Comparison of ENCODE assay signal across 27 cellular contexts in the genomic region with DNA sequence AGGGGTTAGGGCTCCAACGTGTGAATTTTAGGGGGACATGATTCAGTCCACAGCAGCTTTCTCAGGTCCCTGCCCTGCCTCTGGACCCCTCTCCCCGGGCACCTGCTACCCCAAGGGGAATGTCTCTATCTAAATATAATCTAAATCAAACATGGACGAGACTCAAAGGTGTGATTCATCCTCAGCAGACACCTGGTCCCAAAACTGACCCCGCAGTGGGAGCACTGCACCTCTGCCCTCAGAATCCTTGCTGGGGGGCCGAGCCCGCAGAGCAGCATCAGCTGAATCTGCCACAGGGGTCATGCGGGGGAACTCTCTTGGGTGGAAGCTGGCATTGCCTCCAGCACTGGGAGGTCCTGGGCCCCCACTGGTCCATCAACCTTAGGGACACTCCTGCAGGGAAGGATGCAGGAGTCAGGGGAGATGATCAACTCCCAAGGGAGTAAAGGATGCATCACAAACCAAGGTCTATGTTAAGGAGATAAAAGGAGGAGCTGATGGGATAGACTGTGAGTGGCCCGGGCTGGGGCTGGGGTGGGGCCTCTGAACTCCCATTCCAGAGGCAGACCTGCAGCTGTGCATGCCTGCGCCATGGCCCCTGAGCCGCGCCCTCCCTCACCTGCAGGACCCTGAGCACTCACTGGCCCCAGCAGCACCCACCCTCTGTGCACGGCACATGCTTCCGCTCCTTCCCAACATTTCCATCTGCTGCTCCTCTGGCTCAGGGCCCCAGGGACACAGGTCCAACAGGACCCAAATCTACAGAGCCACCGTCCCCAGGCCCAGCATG. TPM values are rescaled to one million over a fixed set of nuclear protein-coding genes. Genes with fewer than 3 reads are reported as not detected.
"Had no signal": no experiment of that assay in that cellular context is flagged by ENCODE, and none has a peak within 500 bp of the region (broad histone marks: within the 10 kb centered on the region; RNA-seq: fewer than 3 reads in every experiment).

No MANE protein-coding gene starts in this region.

- FAIRE-seq: bronchial epithelial cell, frontal cortex, islet of Langerhans, small intestine had no signal

- H3K9me3 ChIP-seq: thoracic aorta, uterus had no signal

- DNase-seq: activated CD4-positive, alpha-beta memory T cell treated with anti-CD3 and anti-CD28 coated beads, Interleukin-2, amount 10 ng/mL, durations not matched to agents 7 days and 5 days; activated CD4-positive, alpha-beta T cell treated with anti-CD3 and anti-CD28 coated beads for 1 hour; activated CD4-positive, alpha-beta T cell treated with anti-CD3 and anti-CD28 coated beads, Interleukin-2, amount 10 ng/mL, durations not matched to agents 7 days and 5 days; activated gamma-delta T cell treated with Interleukin-2 at 50 U/mL for 16 hours; activated naive CD4-positive, alpha-beta T cell treated with anti-CD3 and anti-CD28 coated beads, Interleukin-2, amount 50 U/mL, for 16 hours; activated T-cell treated with anti-CD3 and anti-CD28 coated beads, Interleukin-2, amount 50 U/mL, for 4 hours; dorsolateral prefrontal cortex; effector memory CD4-positive, alpha-beta T cell; naive thymus-derived CD8-positive, alpha-beta T cell; sigmoid colon; stimulated activated CD4-positive, alpha-beta T cell treated with anti-CD3 and anti-CD28 coated beads, Interleukin-4, amount 100 ng/mL, for 24 hours; T-helper 2 cell; uterus had no signal

- H3K27me3 ChIP-seq: dorsolateral prefrontal cortex, uterus had no signal

- H3K4me1 ChIP-seq: sigmoid colon, uterus had no signal

- H3K27ac ChIP-seq: coronary artery, dorsolateral prefrontal cortex, sigmoid colon, thoracic aorta, uterus had no signal

- H3K4me3 ChIP-seq: coronary artery, dorsolateral prefrontal cortex, sigmoid colon, thoracic aorta, uterus had no signal

- H3K9me3 Mint-ChIP-seq: activated CD4-positive, alpha-beta memory T cell treated with anti-CD3 and anti-CD28 coated beads, Interleukin-2, amount 10 ng/mL, durations not matched to agents 7 days and 5 days; activated CD4-positive, alpha-beta T cell treated with anti-CD3 and anti-CD28 coated beads, Interleukin-2, amount 10 ng/mL, durations not matched to agents 7 days and 5 days; activated T-cell treated with anti-CD3 and anti-CD28 coated beads, Interleukin-2, amount 50 U/mL, for 4 hours; activated T-helper 17 cell treated with anti-CD3 and anti-CD28 coated beads, Interleukin-2, amount 50 U/mL, for 72 hours; neural crest cell; stimulated activated effector memory CD8-positive, alpha-beta T cell treated with anti-CD3 and anti-CD28 coated beads, Interleukin-12 subunit alpha, Interleukin-12 subunit beta, amount 100 ng/mL, for 72 hours; stimulated activated naive CD8-positive, alpha-beta T cell treated with anti-CD3 and anti-CD28 coated beads, Interleukin-15, Interleukin-2, amounts not matched to agents 100 ng/mL and 50 ng/mL, for 24 hours; type B pancreatic cell had no signal

- H3K36me3 Mint-ChIP-seq: memory B cell; naive thymus-derived CD8-positive, alpha-beta T cell; stimulated activated effector memory CD8-positive, alpha-beta T cell treated with anti-CD3 and anti-CD28 coated beads, Interleukin-12 subunit alpha, Interleukin-12 subunit beta, amount 100 ng/mL, for 72 hours; type B pancreatic cell; WTC11 had no signal

- ATAC-seq: activated T-cell treated with anti-CD3 and anti-CD28 coated beads, Interleukin-2, amount 50 U/mL, for 4 hours; activated T-helper 17 cell treated with anti-CD3 and anti-CD28 coated beads, Interleukin-2, amount 50 U/mL, for 72 hours; naive thymus-derived CD8-positive, alpha-beta T cell; stimulated activated effector memory CD8-positive, alpha-beta T cell treated with anti-CD3 and anti-CD28 coated beads, Interleukin-12 subunit alpha, Interleukin-12 subunit beta, amount 100 ng/mL, for 72 hours; WTC11 had no signal

- H3K36me3 ChIP-seq: sigmoid colon, thoracic aorta, uterus had no signal

- H3K27me3 Mint-ChIP-seq: activated CD4-positive, alpha-beta memory T cell treated with anti-CD3 and anti-CD28 coated beads, Interleukin-2, amount 10 ng/mL, durations not matched to agents 7 days and 5 days; activated CD4-positive, alpha-beta T cell treated with anti-CD3 and anti-CD28 coated beads, Interleukin-2, amount 10 ng/mL, durations not matched to agents 7 days and 5 days; stimulated activated naive CD8-positive, alpha-beta T cell treated with anti-CD3 and anti-CD28 coated beads, Interleukin-15, Interleukin-2, amounts not matched to agents 100 ng/mL and 50 ng/mL, for 24 hours had no signal

- H3K27ac Mint-ChIP-seq: activated CD4-positive, alpha-beta memory T cell treated with anti-CD3 and anti-CD28 coated beads, Interleukin-2, amount 10 ng/mL, durations not matched to agents 7 days and 5 days; activated CD4-positive, alpha-beta T cell treated with anti-CD3 and anti-CD28 coated beads, Interleukin-2, amount 10 ng/mL, durations not matched to agents 7 days and 5 days; activated T-helper 17 cell treated with anti-CD3 and anti-CD28 coated beads, Interleukin-2, amount 50 U/mL, for 72 hours; memory B cell; naive thymus-derived CD8-positive, alpha-beta T cell; stimulated activated effector memory CD8-positive, alpha-beta T cell treated with anti-CD3 and anti-CD28 coated beads, Interleukin-12 subunit alpha, Interleukin-12 subunit beta, amount 100 ng/mL, for 72 hours; stimulated activated naive CD8-positive, alpha-beta T cell treated with anti-CD3 and anti-CD28 coated beads, Interleukin-15, Interleukin-2, amounts not matched to agents 100 ng/mL and 50 ng/mL, for 24 hours; type B pancreatic cell; WTC11 had no signal

- H3K4me3 Mint-ChIP-seq: activated CD4-positive, alpha-beta memory T cell treated with anti-CD3 and anti-CD28 coated beads, Interleukin-2, amount 10 ng/mL, durations not matched to agents 7 days and 5 days; activated CD4-positive, alpha-beta T cell treated with anti-CD3 and anti-CD28 coated beads, Interleukin-2, amount 10 ng/mL, durations not matched to agents 7 days and 5 days; activated T-cell treated with anti-CD3 and anti-CD28 coated beads, Interleukin-2, amount 50 U/mL, for 4 hours; activated T-helper 17 cell treated with anti-CD3 and anti-CD28 coated beads, Interleukin-2, amount 50 U/mL, for 72 hours; memory B cell; naive thymus-derived CD8-positive, alpha-beta T cell; neural crest cell; stimulated activated effector memory CD8-positive, alpha-beta T cell treated with anti-CD3 and anti-CD28 coated beads, Interleukin-12 subunit alpha, Interleukin-12 subunit beta, amount 100 ng/mL, for 72 hours; stimulated activated naive CD8-positive, alpha-beta T cell treated with anti-CD3 and anti-CD28 coated beads, Interleukin-15, Interleukin-2, amounts not matched to agents 100 ng/mL and 50 ng/mL, for 24 hours; type B pancreatic cell; WTC11 had no signal

- H3K4me1 Mint-ChIP-seq: activated CD4-positive, alpha-beta memory T cell treated with anti-CD3 and anti-CD28 coated beads, Interleukin-2, amount 10 ng/mL, durations not matched to agents 7 days and 5 days; activated CD4-positive, alpha-beta T cell treated with anti-CD3 and anti-CD28 coated beads, Interleukin-2, amount 10 ng/mL, durations not matched to agents 7 days and 5 days; memory B cell; neural crest cell had no signal

RNA-seq across cellular contexts. Expression of a gene that starts 54.0 kb away (rescaled TPM):
- total RNA-seq: activated CD4-positive, alpha-beta memory T cell treated with anti-CD3 and anti-CD28 coated beads, Interleukin-2, amount 10 ng/mL, durations not matched to agents 7 days and 5 days; activated CD4-positive, alpha-beta T cell treated with anti-CD3 and anti-CD28 coated beads, Interleukin-2, amount 10 ng/mL, durations not matched to agents 7 days and 5 days; activated T-cell treated with anti-CD3 and anti-CD28 coated beads, Interleukin-2, amount 50 U/mL, for 4 hours; activated T-helper 17 cell treated with anti-CD3 and anti-CD28 coated beads, Interleukin-2, amount 50 U/mL, for 72 hours; epithelial cell of proximal tubule; naive thymus-derived CD8-positive, alpha-beta T cell had no signal
- polyA plus RNA-seq: naive thymus-derived CD8-positive, alpha-beta T cell had no signal
